Comparison of ENCODE assay signal across 1 cellular context in the genomic region with DNA sequence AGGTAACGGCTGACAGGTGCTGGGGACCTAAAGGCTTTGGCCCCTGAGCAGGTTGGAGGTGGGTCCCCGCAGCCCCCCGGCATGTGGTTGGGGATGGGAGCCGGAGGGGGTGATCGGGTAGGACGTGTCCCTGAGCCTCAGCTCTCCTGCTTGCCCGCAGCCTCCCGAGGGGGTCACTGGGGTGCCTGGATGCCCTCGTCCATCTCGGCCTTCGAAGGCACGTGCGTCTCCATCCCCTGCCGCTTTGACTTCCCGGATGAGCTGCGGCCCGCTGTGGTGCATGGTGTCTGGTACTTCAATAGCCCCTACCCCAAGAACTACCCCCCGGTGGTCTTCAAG.
TF ChIP-seq lines count a peak whose summit lies in the region.

No MANE protein-coding gene starts in this region.

TF ChIP-seq in GM12878, 131 proteins besides CTCF, POLR2A, EP300 and RAD21:
- TF ChIP-seq BHLHE40 (IDR thresholded peaks at IDR 0.05; ENCODE audit: borderline replicate concordance in 1 of 2, low read depth in 2 of 2, low read length in 1 of 2) (peak in 1 of 2 experiments; percentile 50; a peak in 2 of 4 replicates), MEF2A (IDR thresholded peaks at IDR 0.05; ENCODE audit: insufficient read depth, low read depth, low read length) (no peak)
TF ChIP-seq in GM12878: peak in this region for 1.
